ENCODE assay signal across 9 cellular contexts in the genomic region with DNA sequence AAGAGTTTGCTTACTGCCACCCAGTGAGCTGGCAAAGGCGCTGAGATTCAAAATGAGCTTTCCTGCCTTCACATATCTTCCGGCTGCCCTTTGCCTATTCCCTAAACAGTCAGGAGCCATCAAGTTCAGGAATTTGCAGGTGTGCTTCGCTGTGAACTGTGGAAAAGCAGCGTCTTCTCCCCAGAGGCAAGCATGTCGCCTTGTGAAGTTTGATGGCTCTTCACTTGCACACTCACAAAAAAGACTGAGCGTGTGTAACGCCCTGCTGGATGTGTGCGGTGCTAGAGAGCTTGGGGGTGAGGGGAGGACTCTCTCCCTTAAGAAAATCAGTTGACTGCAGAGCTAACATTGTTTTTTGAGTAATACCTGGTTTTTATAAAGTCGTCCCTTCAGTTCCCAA. TPM values are rescaled to one million over a fixed set of nuclear protein-coding genes. Genes with fewer than 3 reads are reported as not detected.
DNase-seq lines count a peak whose midpoint lies in the region; ATAC-seq, FAIRE-seq and TF ChIP-seq lines count a peak whose summit lies in the region.
"Had no signal": no experiment of that assay in that cellular context is flagged by ENCODE, and none has a peak within 500 bp of the region (broad histone marks: within the 10 kb centered on the region; RNA-seq: fewer than 3 reads in every experiment).

No MANE protein-coding gene starts in this region.

- H3K4me1 ChIP-seq in BLaER1 treated with 17β-estradiol and CSF1 and Interleukin-3, amounts not matched to agents 10 nM and 100 nM, result peaks cover 0 to 16% (median 12%) of the 10 kb centered on the region in 10 experiments; a peak in 17 of 20 replicates
- peaks cover 11% of the 10 kb centered on the region for H3K4me1 ChIP-seq in HUES48 (ENCODE audit: control insufficient read depth, insufficient read depth, low read length)
- H3K4me1 ChIP-seq in naive thymus-derived CD4-positive, alpha-beta T cell (ENCODE audit: control insufficient read depth in 2 of 2, insufficient read depth in 2 of 2, low read length in 2 of 2), result peaks cover 0 to 9% of the 10 kb centered on the region in 2 donors
- H3K4me1 ChIP-seq in pancreas, result peaks cover 6 to 7% (median 7%) of the 10 kb centered on the region in 3 donors

- intact Hi-C loops in MCF 10A (cut with micrococcal nuclease) (no loop called here), pancreas (cut with DNase I) (no loop called here)
- intact Hi-C loops in naive thymus-derived CD4-positive, alpha-beta T cell (cut with micrococcal nuclease), result loop anchor here in 1 of 2 donors (10.0 kb wide), 1 partner anchor 229 kb away; no protein-coding TSS in a partner anchor

- H3K4me1 Mint-ChIP-seq in MCF 10A (ENCODE audit: insufficient read depth, unreplicated experiment), result peaks cover 11% of the 10 kb centered on the region
- peaks cover 7 to 32% (median 24%) of the 10 kb centered on the region in 7 donors for H3K4me1 Mint-ChIP-seq in naive thymus-derived CD4-positive, alpha-beta T cell

- no peaks in the 10 kb centered on the region for H3K9me3 ChIP-seq in BLaER1 treated with 17β-estradiol and CSF1 and Interleukin-3, amounts not matched to agents 10 nM and 100 nM (replicated peaks in 1 of 11)
- no peaks in the 10 kb centered on the region for H3K9me3 ChIP-seq in HUES48 (ENCODE audit: control insufficient read depth, insufficient read depth, low read length)
- no peaks in the 10 kb centered on the region for H3K9me3 ChIP-seq in naive thymus-derived CD4-positive, alpha-beta T cell (ENCODE audit: control insufficient read depth in 2 of 3, low read length in 3 of 3)
- H3K9me3 ChIP-seq in pancreas, result no peaks in the 10 kb centered on the region

- POLR2A ChIA-PET in MCF 10A (lab: Yijun Ruan, JAX), result interaction anchor here (0.6 to 4.7 kb wide), 20 partner anchors 13 to 191 kb away, joined by 3 to 70 read pairs (median 4); no protein-coding TSS in a partner anchor
- POLR2A ChIA-PET in naive thymus-derived CD4-positive, alpha-beta T cell (lab: Charles Lee), result interaction anchor here (0.9 to 2.9 kb wide), 13 partner anchors 9 to 49 kb away, joined by 3 to 18 read pairs (median 4); no protein-coding TSS in a partner anchor

- peaks cover 42 to 48% (median 44%) of the 10 kb centered on the region in 11 experiments for H3K27me3 ChIP-seq in BLaER1 treated with 17β-estradiol and CSF1 and Interleukin-3, amounts not matched to agents 10 nM and 100 nM
- H3K27me3 ChIP-seq in HUES48 (ENCODE audit: control insufficient read depth, insufficient read depth, low read length), result peaks cover 30% of the 10 kb centered on the region
- H3K27me3 ChIP-seq in naive thymus-derived CD4-positive, alpha-beta T cell (ENCODE audit: control insufficient read depth in 2 of 2, insufficient read depth in 2 of 2, low read length in 2 of 2), result peaks cover 0 to 4% of the 10 kb centered on the region in 2 donors
- H3K27me3 ChIP-seq in pancreas, result no peaks in the 10 kb centered on the region

- DNase-seq in MCF 10A (ENCODE audit: unreplicated experiment), result no peak
- peak in 5 of 9 donors; percentile 11 to 36 (median 24) for DNase-seq in naive thymus-derived CD4-positive, alpha-beta T cell
- DNase-seq in COR-L47 (lab: John Stamatoyannopoulos, UW), result no peak
- DNase-seq in stimulated activated CD4-positive, alpha-beta T cell treated with anti-CD3 and anti-CD28 coated beads, Interleukin-4, amount 100 ng/mL, for 24 hours, result no peak
- no peak for DNase-seq in AML-193 (lab: John Stamatoyannopoulos, UW)
- DNase-seq in pancreas, result no peak

- TF ChIP-seq CTCF in MCF 10A (IDR thresholded peaks at IDR 0.05; ENCODE audit: unreplicated experiment) (no peak), pancreas (IDR thresholded peaks at IDR 0.05) (no peak)

- H3K4me3 ChIP-seq in BLaER1 treated with 17β-estradiol and CSF1 and Interleukin-3, amounts not matched to agents 10 nM and 100 nM, result peak overlapping the region; percentile 68 to 90 (median 78); a peak in 14 of 20 replicates
- H3K4me3 ChIP-seq in HUES48 (ENCODE audit: low read depth, low read length) (peak overlapping the region; percentile 84; the same call in 1 of the 2 replicates), pancreas (peak overlapping the region in 2 of 4 donors; percentile 66 to 77)
- peak overlapping the region; percentile 74 for H3K4me3 ChIP-seq in naive thymus-derived CD4-positive, alpha-beta T cell (ENCODE audit: low read length)

- no peak for ATAC-seq in naive thymus-derived CD4-positive, alpha-beta T cell
- no peak for ATAC-seq in pancreas

- peak overlapping the region; percentile 85 to 100 (median 99); a peak in 21 of 22 replicates for H3K4me2 ChIP-seq in BLaER1 treated with 17β-estradiol and CSF1 and Interleukin-3, amounts not matched to agents 10 nM and 100 nM

- H3K27ac Mint-ChIP-seq in MCF 10A (ENCODE audit: low read depth, unreplicated experiment), result peak overlapping the region; percentile 37
- H3K27ac Mint-ChIP-seq in naive thymus-derived CD4-positive, alpha-beta T cell, result peak overlapping the region in 8 of 9 donors; percentile 44 to 95 (median 89)

- H3K27me3 Mint-ChIP-seq in MCF 10A (ENCODE audit: insufficient read depth, unreplicated experiment), result no peaks in the 10 kb centered on the region
- peaks cover 0 to 51% (median 13%) of the 10 kb centered on the region in 5 donors for H3K27me3 Mint-ChIP-seq in naive thymus-derived CD4-positive, alpha-beta T cell

- H3K9ac ChIP-seq in BLaER1 treated with 17β-estradiol and CSF1 and Interleukin-3, amounts not matched to agents 10 nM and 100 nM, result peak overlapping the region in 2 of 11 experiments; percentile 61 to 63; a peak in 2 of 22 replicates
- H3K9ac ChIP-seq in HUES48 (ENCODE audit: low read depth, low read length), result no peak overlapping the region

- H3K9me3 Mint-ChIP-seq in MCF 10A (ENCODE audit: unreplicated experiment), result no peaks in the 10 kb centered on the region
- peaks cover 0 to 2% (median 0%) of the 10 kb centered on the region in 11 donors for H3K9me3 Mint-ChIP-seq in naive thymus-derived CD4-positive, alpha-beta T cell

- CTCF ChIA-PET in MCF 10A (lab: Yijun Ruan, JAX), result interaction anchor here (0.6 to 1.6 kb wide), 14 partner anchors 9 to 429 kb away, joined by 3 to 5 read pairs (median 4); no protein-coding TSS in a partner anchor
- CTCF ChIA-PET in naive thymus-derived CD4-positive, alpha-beta T cell (lab: Charles Lee), result interaction anchor here (0.8 to 2.2 kb wide), 7 partner anchors 12 to 44 kb away, joined by 4 to 8 read pairs (median 5); no protein-coding TSS in a partner anchor

- WGBS in pancreas, 2 donors, result 63 to 71% methylated on average over 9 of the region's 9 CpGs

- FAIRE-seq in pancreas (lab: Jason Lieb, UNC), result no peak
- FAIRE-seq: colon had no signal

- H3K36me3 Mint-ChIP-seq in MCF 10A (ENCODE audit: insufficient read depth, unreplicated experiment), result peaks cover 2% of the 10 kb centered on the region
- peaks cover 0 to 2% (median 0%) of the 10 kb centered on the region in 5 donors for H3K36me3 Mint-ChIP-seq in naive thymus-derived CD4-positive, alpha-beta T cell

- peak overlapping the region; percentile 82 for H3K4me3 Mint-ChIP-seq in MCF 10A (ENCODE audit: unreplicated experiment)
- H3K4me3 Mint-ChIP-seq in naive thymus-derived CD4-positive, alpha-beta T cell, result peak overlapping the region; percentile 81 to 96 (median 90)

- peaks cover 0 to 4% (median 0%) of the 10 kb centered on the region in 11 experiments; a peak in 3 of 22 replicates for H4K20me1 ChIP-seq in BLaER1 treated with 17β-estradiol and CSF1 and Interleukin-3, amounts not matched to agents 10 nM and 100 nM

- no peaks in the 10 kb centered on the region for H3K36me3 ChIP-seq in BLaER1 treated with 17β-estradiol and CSF1 and Interleukin-3, amounts not matched to agents 10 nM and 100 nM
- H3K36me3 ChIP-seq in HUES48 (ENCODE audit: control insufficient read depth, insufficient read depth, low read length), result no peaks in the 10 kb centered on the region
- no peaks in the 10 kb centered on the region for H3K36me3 ChIP-seq in naive thymus-derived CD4-positive, alpha-beta T cell (ENCODE audit: control insufficient read depth in 2 of 3, insufficient read depth in 3 of 3, low read length in 3 of 3)
- H3K36me3 ChIP-seq in pancreas, result no peaks in the 10 kb centered on the region

- no peak overlapping the region for H3K27ac ChIP-seq in BLaER1 treated with 17β-estradiol and CSF1 and Interleukin-3, amounts not matched to agents 10 nM and 100 nM
- H3K27ac ChIP-seq in HUES48 (ENCODE audit: low read depth, low read length), result no peak overlapping the region
- peak overlapping the region; percentile 46 for H3K27ac ChIP-seq in naive thymus-derived CD4-positive, alpha-beta T cell (ENCODE audit: low read depth, low read length)
- H3K27ac ChIP-seq in pancreas, result peak overlapping the region in 2 of 4 donors; percentile 77 to 79

- TSS peak; percentile 44 for BruUV-seq in MCF 10A (replicated peaks; lab: Mats Ljungman, UMichigan)

RNA-seq across cellular contexts. Expression of gene KANK1, which starts 1.2 kb away (rescaled TPM):
- total RNA-seq in MCF 10A (2022) (46.0 and 56.1 TPM in 2 replicates), pancreas (10 to 100 TPM; 19.2 to 28.2 (median 23.6) TPM)
- 10 to 100 TPM in 3 of 5 experiments, 1 to 10 TPM in 2; 2.4 to 47.2 (median 21.5) TPM for total RNA-seq in naive thymus-derived CD4-positive, alpha-beta T cell
- 10 to 100 TPM in 1 of 2 donors, 1 to 10 TPM in 1; 9.3 to 29.8 TPM for polyA plus RNA-seq in naive thymus-derived CD4-positive, alpha-beta T cell
- 10 to 100 TPM; 22.1 to 23.6 TPM for polyA plus RNA-seq in pancreas

Comparison
In these comparisons a context has a peak if more than half of its experiments do, and no peak if none do; other contexts are left out.
1. DNase-seq: peak in naive thymus-derived CD4-positive, alpha-beta T cell (5 of 9); none in MCF 10A (single experiment), COR-L47 (single experiment), stimulated activated CD4-positive, alpha-beta T cell treated with anti-CD3 and anti-CD28 coated beads, Interleukin-4, amount 100 ng/mL, for 24 hours (single experiment), AML-193 (0 of 2) and pancreas (0 of 6).